ENCODE assay signal across 28 cellular contexts in the genomic region with DNA sequence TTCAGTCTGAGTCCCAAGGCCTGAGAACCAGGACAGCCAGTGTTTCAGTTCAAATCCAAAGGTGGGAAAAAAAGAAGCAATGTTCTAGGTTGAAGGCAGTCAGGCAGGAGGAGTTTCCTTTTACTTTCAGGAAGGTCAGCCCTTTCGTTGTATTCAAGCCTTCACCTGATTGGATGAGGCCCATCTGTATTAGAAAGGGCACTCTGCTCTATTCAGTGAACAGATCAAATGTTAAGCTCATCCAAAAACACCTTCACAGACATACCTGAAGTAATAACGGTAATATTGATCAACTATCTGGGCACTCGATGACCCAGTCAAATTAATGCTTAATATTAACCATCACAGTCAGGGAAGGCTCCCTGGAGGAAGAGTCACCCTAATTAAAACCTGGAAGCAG.
"Had no signal": no experiment of that assay in that cellular context is flagged by ENCODE, and none has a peak within 500 bp of the region (broad histone marks: within the 10 kb centered on the region; RNA-seq: fewer than 3 reads in every experiment).

No MANE protein-coding gene starts in this region.

- DNase-seq: colonic mucosa; cortex of kidney; dermis blood vessel endothelial cell; dorsolateral prefrontal cortex; effector CD4-positive, alpha-beta T cell; effector CD8-positive, alpha-beta T cell; effector memory CD4-positive, alpha-beta T cell; effector memory CD8-positive, alpha-beta T cell; endodermal cell; erythroblast; esophagus squamous epithelium; foreskin fibroblast; foreskin keratinocyte; foreskin melanocyte; gastrocnemius medialis; glutamatergic neuron; head of caudate nucleus; heart left ventricle; heart right ventricle had no signal

- FAIRE-seq: colon, endometrium, endothelial cell of umbilical vein, frontal cortex had no signal

- H3K4me1 ChIP-seq: colonic mucosa, esophagus muscularis mucosa, esophagus squamous epithelium, foreskin keratinocyte, gastrocnemius medialis, gastroesophageal sphincter, heart right ventricle had no signal

- H3K27me3 ChIP-seq: foreskin keratinocyte had no signal

- H3K36me3 ChIP-seq: colonic mucosa, esophagus muscularis mucosa, esophagus squamous epithelium, gastrocnemius medialis, gastroesophageal sphincter, heart left ventricle, heart right ventricle had no signal

- H3K27ac ChIP-seq: colonic mucosa, coronary artery, dorsolateral prefrontal cortex, epithelial cell of prostate, esophagus muscularis mucosa, esophagus squamous epithelium, foreskin keratinocyte, gastrocnemius medialis, gastroesophageal sphincter, heart left ventricle, heart right ventricle had no signal

- H3K4me3 ChIP-seq: colonic mucosa, coronary artery, dorsolateral prefrontal cortex, esophagus muscularis mucosa, esophagus squamous epithelium, gastrocnemius medialis, gastroesophageal sphincter, heart left ventricle, heart right ventricle had no signal

- H3K9me3 ChIP-seq: colonic mucosa, esophagus muscularis mucosa, esophagus squamous epithelium, gastrocnemius medialis, gastroesophageal sphincter, heart left ventricle, heart right ventricle had no signal

- ATAC-seq: effector memory CD8-positive, alpha-beta T cell; esophagus mucosa; foreskin keratinocyte; gastrocnemius medialis; gastroesophageal sphincter; heart left ventricle; heart right ventricle had no signal
